8 cellular contexts compared by ENCODE assay signal in the genomic region with DNA sequence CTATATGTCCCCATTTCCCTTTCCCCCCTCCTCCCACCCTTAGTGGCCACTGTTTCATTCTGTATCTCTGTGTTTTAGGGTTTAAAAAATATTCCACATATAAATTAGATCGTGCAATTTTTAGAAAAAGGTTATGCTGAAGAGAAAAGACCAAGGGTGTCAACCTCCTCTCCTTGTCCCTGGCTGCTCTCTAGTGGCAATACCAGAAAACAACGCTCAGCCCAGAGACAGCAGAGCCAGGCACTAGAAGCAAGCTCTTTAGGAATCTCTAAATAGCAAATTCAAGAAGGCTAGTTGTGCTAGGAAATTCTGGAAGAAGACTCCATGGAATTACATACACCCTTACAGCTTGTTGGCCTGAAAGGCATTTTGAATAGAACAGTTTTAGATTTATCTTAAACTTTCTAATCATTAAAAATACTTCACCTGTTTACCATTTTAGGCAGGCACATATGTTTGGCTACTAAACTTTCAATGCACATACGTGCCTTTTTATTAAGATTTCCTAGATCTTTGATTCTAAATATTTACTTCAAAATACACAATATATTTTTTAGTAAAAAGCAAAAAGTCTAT. TPM values are rescaled to one million over a fixed set of nuclear protein-coding genes. Genes with fewer than 3 reads are reported as not detected.
DNase-seq lines count a peak whose midpoint lies in the region; ATAC-seq, FAIRE-seq and TF ChIP-seq lines count a peak whose summit lies in the region.

No MANE protein-coding gene starts in this region.

- peak; percentile 85 for ATAC-seq in HG02885 (IDR thresholded peaks at IDR 0.05; ENCODE audit: poor library complexity, unreplicated experiment)

- TF ChIP-seq POLR2A in GM12891 (IDR thresholded peaks at IDR 0.05; ENCODE audit: low read depth, low read length), result no peak

- DNase-seq in AG20443 (ENCODE audit: low spot score) (peak; percentile 81), GM12891 (ENCODE audit: insufficient read length, low spot score) (peak; percentile 36), NCI-H345 treated with DMSO at 0.1 percent for 48 hours (lab: John Stamatoyannopoulos, UW; ENCODE audit: unreplicated experiment) (peak; percentile 1), amniotic stem cell (lab: John Stamatoyannopoulos, UW) (peak; percentile 46), hepatic stellate cell (ENCODE audit: low spot score) (peak; percentile 65), smooth muscle cell of the brain vasculature (ENCODE audit: low read depth, low spot score) (peak; percentile 39), GOT3 (lab: John Stamatoyannopoulos, UW) (no peak)

- peak; percentile 62 for FAIRE-seq in GM12891 (lab: Jason Lieb, UNC)

TF ChIP-seq in GM12891, 5 proteins besides CTCF, POLR2A, EP300 and RAD21:
- TF ChIP-seq SPI1 (IDR thresholded peaks at IDR 0.05; ENCODE audit: low read depth, low read length) (no peak), POLR2AphosphoS5 (IDR thresholded peaks at IDR 0.05; ENCODE audit: low read depth, low read length) (no peak), TAF1 (IDR thresholded peaks at IDR 0.05; ENCODE audit: low read depth, low read length) (no peak), PAX5 (IDR thresholded peaks at IDR 0.05; ENCODE audit: insufficient read depth, low read length, severe bottlenecking) (no peak), POU2F2 (IDR thresholded peaks at IDR 0.05; ENCODE audit: low read depth, low read length) (no peak)

RNA-seq across cellular contexts. Expression of a gene that starts 35.1 kb away (rescaled TPM):
- polyA plus RNA-seq in GM12891 (2012; ENCODE audit: low read depth, missing spikeins), result 104 TPM
